Comparison of ENCODE assay signal across 31 cellular contexts in genomic region chr6:130119211-130119610, GRCh38.
"Had no signal": no experiment of that assay in that cellular context is flagged by ENCODE, and none has a peak within 500 bp of the region (broad histone marks: within the 10 kb centered on the region; RNA-seq: fewer than 3 reads in every experiment).

No MANE protein-coding gene starts in this region.

- H3K36me3 ChIP-seq: neural progenitor cell, ovary, suprapubic skin, tibial artery, transverse colon, upper lobe of right lung, uterus had no signal

- H3K27ac Mint-ChIP-seq: natural killer cell; neural progenitor cell; progenitor cell of endocrine pancreas; stimulated activated naive CD8-positive, alpha-beta T cell treated with anti-CD3 and anti-CD28 coated beads, Interleukin-15, amount 100 ng/mL, for 72 hours; type B pancreatic cell had no signal

- H3K4me1 ChIP-seq: neural progenitor cell, psoas muscle, suprapubic skin, testis, tibial artery, transverse colon, upper lobe of right lung, uterus had no signal

- H3K27me3 Mint-ChIP-seq: naive thymus-derived CD4-positive, alpha-beta T cell; progenitor cell of endocrine pancreas; stimulated activated naive CD8-positive, alpha-beta T cell treated with anti-CD3 and anti-CD28 coated beads, Interleukin-15, amount 100 ng/mL, for 72 hours; type B pancreatic cell had no signal

- H3K4me1 Mint-ChIP-seq: stimulated activated naive CD8-positive, alpha-beta T cell treated with anti-CD3 and anti-CD28 coated beads, Interleukin-15, amount 100 ng/mL, for 72 hours had no signal

- H3K4me3 ChIP-seq: neural progenitor cell, ovary, psoas muscle, skin epidermis, smooth muscle cell, spleen, suprapubic skin, testis, tibial artery, transverse colon, upper lobe of right lung, uterus had no signal

- H3K27me3 ChIP-seq: neural progenitor cell, ovary, spleen, suprapubic skin, testis, tibial artery, transverse colon, upper lobe of right lung, uterus had no signal

- H3K9me3 Mint-ChIP-seq: natural killer cell; nephron; neural progenitor cell; stimulated activated naive CD8-positive, alpha-beta T cell treated with anti-CD3 and anti-CD28 coated beads, Interleukin-15, amount 100 ng/mL, for 72 hours; type B pancreatic cell had no signal

- DNase-seq: naive thymus-derived CD4-positive, alpha-beta T cell; natural killer cell; occipital lobe; ovary; posterior cingulate gyrus; psoas muscle; right cardiac atrium; spleen; stimulated activated CD4-positive, alpha-beta T cell treated with anti-CD3 and anti-CD28 coated beads, Interleukin-12 subunit alpha, Interleukin-12 subunit beta, amount 100 ng/mL, for 4 hours; stimulated activated CD4-positive, alpha-beta T cell treated with anti-CD3 and anti-CD28 coated beads, Interleukin-1b, Interleukin-23, amount 100 ng/mL, for 48 hours; stimulated activated CD4-positive, alpha-beta T cell treated with anti-CD3 and anti-CD28 coated beads, Interleukin-4, amount 100 ng/mL, for 1 hour; stimulated activated CD4-positive, alpha-beta T cell treated with anti-CD3 and anti-CD28 coated beads, Interleukin-4, amount 100 ng/mL, for 4 hours; stimulated activated CD8-positive, alpha-beta memory T cell treated with anti-CD3 and anti-CD28 coated beads, Interleukin-4, amount 100 ng/mL, for 48 hours; stimulated activated naive CD4-positive, alpha-beta T cell; stimulated activated naive CD8-positive, alpha-beta T cell treated with anti-CD3 and anti-CD28 coated beads, Interleukin-15, amount 100 ng/mL, for 72 hours; stimulated activated naive CD8-positive, alpha-beta T cell treated with anti-CD3 and anti-CD28 coated beads, Interleukin-15, Interleukin-2, amounts not matched to agents 100 U/mL and 50 U/mL, for 24 hours; substantia nigra; testis; tibial artery; transverse colon; upper lobe of right lung; uterus had no signal

- ATAC-seq: naive thymus-derived CD4-positive, alpha-beta T cell; natural killer cell; psoas muscle; right cardiac atrium; sciatic nerve; stimulated activated naive CD8-positive, alpha-beta T cell treated with anti-CD3 and anti-CD28 coated beads, Interleukin-15, amount 100 ng/mL, for 72 hours; stimulated activated naive CD8-positive, alpha-beta T cell treated with anti-CD3 and anti-CD28 coated beads, Interleukin-15, Interleukin-2, amounts not matched to agents 100 U/mL and 50 U/mL, for 24 hours; upper lobe of right lung had no signal

- H3K9me3 ChIP-seq: ovary, psoas muscle, spleen, suprapubic skin, testis, tibial artery, transverse colon, upper lobe of right lung, uterus had no signal

- H3K79me2 ChIP-seq: parathyroid adenoma had no signal

- H3K9ac ChIP-seq: neural progenitor cell, parathyroid adenoma had no signal

- H3K4me3 Mint-ChIP-seq: naive thymus-derived CD4-positive, alpha-beta T cell; natural killer cell; nephron; neural progenitor cell; stimulated activated naive CD8-positive, alpha-beta T cell treated with anti-CD3 and anti-CD28 coated beads, Interleukin-15, amount 100 ng/mL, for 72 hours; type B pancreatic cell had no signal

- H2AFZ ChIP-seq: neural progenitor cell, parathyroid adenoma had no signal

- H3K4me2 ChIP-seq: neural progenitor cell, smooth muscle cell had no signal

- H3K27ac ChIP-seq: neural progenitor cell, ovary, parathyroid adenoma, psoas muscle, skin epidermis, spleen, suprapubic skin, testis, tibial artery, transverse colon, upper lobe of right lung, uterus had no signal
